In genomic region chr2:121736140-121736461, GRCh38 we compare ENCODE assay signal across 1 cellular context.
TF ChIP-seq lines count a peak whose summit lies in the region.

No MANE protein-coding gene starts in this region.

TF ChIP-seq in endothelial cell of umbilical vein, 7 proteins besides CTCF, POLR2A, EP300 and RAD21:
- TF ChIP-seq POLR2AphosphoS5 (IDR thresholded peaks at IDR 0.05; ENCODE audit: insufficient read depth, low read depth, low read length) (no peak), FOS (IDR thresholded peaks at IDR 0.05; ENCODE audit: borderline replicate concordance, insufficient read depth, low read length) (no peak), MAX (IDR thresholded peaks at IDR 0.05; ENCODE audit: insufficient read depth, insufficient read length) (no peak), JUN (IDR thresholded peaks at IDR 0.05; ENCODE audit: borderline replicate concordance, insufficient read depth, insufficient read length, low read depth) (no peak), MYC (IDR thresholded peaks at IDR 0.05; ENCODE audit: low read depth, low read length) (no peak), GATA2 (IDR thresholded peaks at IDR 0.05; ENCODE audit: insufficient read depth, insufficient read length, low read depth, low read length) (no peak), EZH2 (IDR thresholded peaks at IDR 0.05; ENCODE audit: borderline replicate concordance, low read depth, low read length, severe bottlenecking) (no peak)
